In genomic region chr4:70994387-70995099, GRCh38 we compare ENCODE assay signal across 8 cellular contexts. TPM values are rescaled to one million over a fixed set of nuclear protein-coding genes. Genes with fewer than 3 reads are reported as not detected.
A peak's percentile ranks its signal among the peaks of the same experiment; 100 is the strongest.
DNase-seq lines count a peak whose midpoint lies in the region; ATAC-seq and TF ChIP-seq lines count a peak whose summit lies in the region.

No MANE protein-coding gene starts in this region.

- H3K4me3 ChIP-seq in KMS-11 (IDR thresholded peaks at IDR 0.05; ENCODE audit: insufficient read depth, low read depth, low read length) = peak overlapping the region; percentile 93
- H3K4me3 ChIP-seq in astrocyte of the cerebellum (ENCODE audit: low read depth, low read length) = peak overlapping the region; percentile 81
- peak overlapping the region; percentile 91 to 96 for H3K4me3 ChIP-seq in muscle layer of duodenum (ENCODE audit: low read depth in 1 of 2, low read length in 2 of 2)
- no peak overlapping the region for H3K4me3 ChIP-seq in lower leg skin (ENCODE audit: low read depth, poor library complexity, severe bottlenecking)

- TF ChIP-seq POLR2A in lower leg skin (IDR thresholded peaks at IDR 0.05) = no peak

- H3K79me2 ChIP-seq in KMS-11 (ENCODE audit: insufficient read depth, low read depth) = peaks cover 43% of the 10 kb centered on the region

- DNase-seq in EL (peak; percentile 17), astrocyte of the cerebellum (ENCODE audit: low read depth) (no peak), lower leg skin (ENCODE audit: low spot score in 2 of 2) (no peak), DMS53 (lab: John Stamatoyannopoulos, UW) (no peak)
- DNase-seq in effector CD8-positive, alpha-beta T cell (lab: John Stamatoyannopoulos, UW) = no peak

- H3K27ac ChIP-seq in KMS-11 (peak overlapping the region; percentile 57; the same call in 1 of the 2 replicates), muscle layer of duodenum (ENCODE audit: low read length) (no peak overlapping the region)

- H3K4me1 ChIP-seq in KMS-11 (ENCODE audit: low read depth, poor library complexity, severe bottlenecking) (peaks cover 43% of the 10 kb centered on the region), muscle layer of duodenum (ENCODE audit: control insufficient read depth in 1 of 2, insufficient read depth in 2 of 2, low read length in 2 of 2) (peaks cover 0 to 30% of the 10 kb centered on the region in 2 donors)

- ATAC-seq in GM21515 (IDR thresholded peaks at IDR 0.05; ENCODE audit: unreplicated experiment) = peak; percentile 43

- H4K20me1 ChIP-seq in KMS-11 (ENCODE audit: insufficient read depth) = no peaks in the 10 kb centered on the region

- TF ChIP-seq CTCF in KMS-11 (conservative IDR thresholded peaks at IDR 0.05; ENCODE audit: low read depth, low read length) (no peak), astrocyte of the cerebellum (IDR thresholded peaks at IDR 0.05; ENCODE audit: low read depth, low read length, missing control alignments) (no peak), lower leg skin (IDR thresholded peaks at IDR 0.05) (no peak)

- H3K36me3 ChIP-seq in KMS-11 (ENCODE audit: insufficient read depth) (peaks cover 4% of the 10 kb centered on the region; the same call in 1 of the 2 replicates), muscle layer of duodenum (ENCODE audit: control insufficient read depth in 1 of 2, insufficient read depth in 2 of 2, low read length in 2 of 2) (no peaks in the 10 kb centered on the region)

- intact Hi-C loops in lower leg skin (cut with DNase I; ENCODE audit: low total_unique reads) = no loop called here

- no peaks in the 10 kb centered on the region for H3K9me3 ChIP-seq in muscle layer of duodenum (ENCODE audit: control insufficient read depth in 1 of 2, low read length in 2 of 2)

- 77% methylated on average over 10 of the region's 10 CpGs for WGBS in lower leg skin, 2 donors

- H3K27me3 ChIP-seq in KMS-11 (ENCODE audit: insufficient read depth, low read depth) (no peaks in the 10 kb centered on the region), muscle layer of duodenum (ENCODE audit: low read depth, low read length) (no peaks in the 10 kb centered on the region)

- peak overlapping the region; percentile 71; the same call in 1 of the 2 replicates for H2AFZ ChIP-seq in KMS-11 (ENCODE audit: low read depth)

- in situ Hi-C loops in astrocyte of the cerebellum (cut with HindIII; ENCODE audit: low sequenced_read_pairs) = loop anchor here (25.0 kb wide), 1 partner anchor 157 kb away; the partner anchor contains the start of gene GRSF1

- H3K4me2 ChIP-seq in KMS-11 = peak overlapping the region; percentile 77

- H3K9ac ChIP-seq in KMS-11 = peak overlapping the region; percentile 77; the same call in 1 of the 2 replicates

RNA-seq across cellular contexts. Expression of gene DCK, which starts 1.1 kb away (rescaled TPM):
- total RNA-seq in lower leg skin = 10 to 100 TPM; 21.1 to 30.4 (median 24.9) TPM
